17 cellular contexts compared by ENCODE assay signal in genomic region chr12:130126023-130126432, GRCh38. TPM values are rescaled to one million over a fixed set of nuclear protein-coding genes. Genes with fewer than 3 reads are reported as not detected.
DNase-seq lines count a peak whose midpoint lies in the region; ATAC-seq, FAIRE-seq and TF ChIP-seq lines count a peak whose summit lies in the region.
"Had no signal": no experiment of that assay in that cellular context is flagged by ENCODE, and none has a peak within 500 bp of the region (broad histone marks: within the 10 kb centered on the region; RNA-seq: fewer than 3 reads in every experiment).

No MANE protein-coding gene starts in this region.

- H3K27ac ChIP-seq in K562 (ENCODE audit: extremely low read depth, low read depth, low read length) (no peak overlapping the region), left ventricle myocardium inferior (replicated peaks) (peak overlapping the region; percentile 16), osteoblast (ENCODE audit: low read depth, low read length) (no peak overlapping the region)
- H3K27ac ChIP-seq: SJSA1 had no signal

- no peak for FAIRE-seq in K562 (lab: Jason Lieb, UNC)
- FAIRE-seq: G401.6 had no signal

- CTCF ChIA-PET in K562 (lab: Yijun Ruan, JAX; ENCODE audit: low intra/inter-chr PET ratio): no interaction called here

- peaks cover 0 to 12% of the 10 kb centered on the region in 2 experiments; a peak in 2 of 5 replicates for H3K27me3 ChIP-seq in K562 (ENCODE audit: control insufficient read depth in 2 of 2, insufficient read depth in 2 of 2, low read length in 2 of 2)
- peaks cover 33% of the 10 kb centered on the region for H3K27me3 ChIP-seq in left ventricle myocardium inferior (ENCODE audit: low read depth)
- H3K27me3 ChIP-seq in osteoblast (ENCODE audit: insufficient read depth, low read length): no peaks in the 10 kb centered on the region
- H3K27me3 ChIP-seq: SJSA1 had no signal

- H3K9me3 ChIP-seq in K562 (replicated peaks; ENCODE audit: control insufficient read depth, insufficient read depth, low read depth, low read length) (no peaks in the 10 kb centered on the region), left ventricle myocardium inferior (replicated peaks) (peaks cover 9% of the 10 kb centered on the region), osteoblast (ENCODE audit: low read depth, low read length) (no peaks in the 10 kb centered on the region)

- 1% methylated on average over 9 of the region's 13 CpGs for WGBS in K562 (ENCODE audit: insufficient coverage, low coverage, missing lambda C conversion rate)

- TF ChIP-seq EP300 in K562 (IDR thresholded peaks at IDR 0.05; ENCODE audit: low read length): no peak

- no peak for TF ChIP-seq POLR2A in K562 (conservative IDR thresholded peaks at IDR 0.05)

- H3K4me3 ChIP-seq in K562: no peak overlapping the region
- no peak overlapping the region for H3K4me3 ChIP-seq in left ventricle myocardium inferior
- no peak overlapping the region for H3K4me3 ChIP-seq in osteoblast (ENCODE audit: insufficient read depth, low read length)
- H3K4me3 ChIP-seq: SJSA1 had no signal

- H3K4me1 ChIP-seq in K562 (replicated peaks in 1 of 2; ENCODE audit: control insufficient read depth in 2 of 2, insufficient read depth in 2 of 2, low read length in 2 of 2) (no peaks in the 10 kb centered on the region), left ventricle myocardium inferior (peaks cover 8% of the 10 kb centered on the region), osteoblast (ENCODE audit: insufficient read depth, low read length) (no peaks in the 10 kb centered on the region)
- H3K4me1 ChIP-seq: SJSA1 had no signal

- DNase-seq in COLO829 (ENCODE audit: low spot score) (peak; percentile 9), K562 (ENCODE audit: extremely low read depth in 1 of 4, low spot score in 3 of 4) (peak in 1 of 4 experiments; percentile 13), left ventricle myocardium inferior (peak; percentile 49), osteoblast (ENCODE audit: insufficient read length, low spot score, missing footprints) (peak; percentile 58), mucosa of gallbladder (ENCODE audit: low spot score) (no peak), COLO668 (lab: John Stamatoyannopoulos, UW; ENCODE audit: unreplicated experiment) (no peak), GM13976 (ENCODE audit: low spot score) (no peak), GF-D8 (lab: John Stamatoyannopoulos, UW) (no peak)
- DNase-seq: activated CD4-positive, alpha-beta memory T cell treated with anti-CD3 and anti-CD28 coated beads, Interleukin-2, amount 10 ng/mL, durations not matched to agents 7 days and 5 days; activated effector memory CD4-positive, alpha-beta T cell treated with Interleukin-2 at 50 U/mL for 16 hours; NCI-H1105 treated with DMSO at 0.1 percent for 48 hours; NCI-H226 had no signal

- in situ Hi-C loops in K562 (cut with MboI) (no loop called here), GM13976 (cut with MboI; ENCODE audit: low sequenced_read_pairs, unreplicated experiment) (no loop called here)

- TF ChIP-seq RAD21 in K562 (CRISPR knock-in tag; conservative IDR thresholded peaks at IDR 0.05 in 1 of 2, IDR thresholded peaks at IDR 0.05 in 1 of 2): no peak

- H3K79me2 ChIP-seq in K562 (ENCODE audit: control insufficient read depth, insufficient read depth, low read length) (no peaks in the 10 kb centered on the region), osteoblast (ENCODE audit: insufficient read depth, low read length) (no peaks in the 10 kb centered on the region)

- no peak overlapping the region for H2AFZ ChIP-seq in K562 (ENCODE audit: low read depth, low read length)
- no peak overlapping the region for H2AFZ ChIP-seq in osteoblast (ENCODE audit: low read length)

- ATAC-seq in K562: no peak

- H4K20me1 ChIP-seq in K562 (replicated peaks; ENCODE audit: control insufficient read depth, insufficient read depth, low read length): no peaks in the 10 kb centered on the region
- no peaks in the 10 kb centered on the region for H4K20me1 ChIP-seq in osteoblast (ENCODE audit: insufficient read depth, low read length)

- no peak overlapping the region; a peak in 1 of 4 replicates for H3K9ac ChIP-seq in K562 (ENCODE audit: insufficient read depth in 1 of 2, low read depth in 2 of 2, low read length in 2 of 2)

- intact Hi-C loops in K562 (cut with micrococcal nuclease) (no loop called here), left ventricle myocardium inferior (cut with micrococcal nuclease) (no loop called here)

- H3K4me2 ChIP-seq in K562 (ENCODE audit: insufficient read depth, low read length) (no peak overlapping the region), osteoblast (ENCODE audit: insufficient read depth, low read length) (no peak overlapping the region)

- TF ChIP-seq CTCF in K562 (IDR thresholded peaks at IDR 0.05 in 2 of 3, conservative IDR thresholded peaks at IDR 0.05 in 1 of 3; ENCODE audit: insufficient read depth in 2 of 3, low read depth in 1 of 3, low read length in 3 of 3): no peak
- TF ChIP-seq CTCF in left ventricle myocardium inferior (IDR thresholded peaks at IDR 0.05; ENCODE audit: borderline replicate concordance): no peak
- no peak for TF ChIP-seq CTCF in osteoblast (IDR thresholded peaks at IDR 0.05; ENCODE audit: extremely low read depth, low read depth, low read length)
- TF ChIP-seq CTCF in GM13976 (IDR thresholded peaks at IDR 0.05; ENCODE audit: borderline replicate concordance, control extremely low read depth, extremely low read depth, insufficient read depth, missing control alignments): no peak

- H3K9me1 ChIP-seq in K562 (ENCODE audit: control insufficient read depth, insufficient read depth, low read length): no peaks in the 10 kb centered on the region

- no peaks in the 10 kb centered on the region for H3K36me3 ChIP-seq in K562 (ENCODE audit: control insufficient read depth, insufficient read depth, low read length)
- H3K36me3 ChIP-seq in left ventricle myocardium inferior: no peaks in the 10 kb centered on the region
- H3K36me3 ChIP-seq in osteoblast (ENCODE audit: insufficient read depth, low read length): no peaks in the 10 kb centered on the region
- H3K36me3 ChIP-seq: SJSA1 had no signal

- no TSS peak for BruUV-seq in K562 (replicated peaks; lab: Mats Ljungman, UMichigan)

- POLR2A ChIA-PET in K562 (lab: Yijun Ruan, JAX): no interaction called here

TF ChIP-seq in K562, 482 proteins besides CTCF, POLR2A, EP300 and RAD21:
- TF ChIP-seq ZNF655 (CRISPR knock-in tag; IDR thresholded peaks at IDR 0.05) (no peak), EGR1 (conservative IDR thresholded peaks at IDR 0.05) (0 out of 2 replicates have a peak, but pooled peaks have one; percentile 22), ZNF639 (CRISPR knock-in tag; conservative IDR thresholded peaks at IDR 0.05 in 1 of 2, IDR thresholded peaks at IDR 0.05 in 1 of 2) (no peak)

RNA-seq across cellular contexts. Expression of gene FZD10, which starts 36.2 kb away (rescaled TPM):
- not detected in 2 replicates for total RNA-seq in K562 (2011; cell fraction: chromatin; rRNA removed; ENCODE audit: low replicate concordance)
- not detected in 2 replicates for total RNA-seq in K562 (2011; cell fraction: nucleolus; rRNA removed)
- not detected in 2 replicates for total RNA-seq in K562 (2011; cell fraction: nucleoplasm; rRNA removed)
- total RNA-seq in K562 (2014; rRNA removed): not detected in 2 replicates
- total RNA-seq in K562 (2014; rRNA removed; fragmentation: Illumina TruSeq; extraction: Trizol): not detected in 2 replicates
- total RNA-seq in K562 (2015; rRNA removed; fragmentation: Illumina TruSeq; extraction: Trizol): not detected in 2 replicates
- not detected in 2 replicates for total RNA-seq in K562 (2021)
- polyA plus RNA-seq in K562 (2011; rRNA removed): not detected in 2 replicates
- not detected in 2 replicates for polyA plus RNA-seq in K562 (2011; cell fraction: cytosol; rRNA removed)
- polyA plus RNA-seq in K562 (2011; cell fraction: nucleus; rRNA removed): not detected in 2 replicates
- not detected in 2 replicates for polyA plus RNA-seq in K562 (2012)
- not detected in 2 replicates for polyA plus RNA-seq in K562 (2014; fragmentation: Illumina TruSeq; extraction: Trizol)
- polyA plus RNA-seq in K562 (2014; fragmentation: Nextera tagmentation; extraction: Ambion mirVana): not detected
- not detected in 2 replicates for polyA plus RNA-seq in K562 (2014; rRNA removed)
- polyA minus RNA-seq in K562 (2011; rRNA and poly(A)+ RNA removed): not detected in 2 replicates
- polyA minus RNA-seq in K562 (2011; cell fraction: cytosol; rRNA and poly(A)+ RNA removed): 0.29 and 1.8 TPM in 2 replicates
- polyA minus RNA-seq in K562 (2011; cell fraction: nucleus; rRNA and poly(A)+ RNA removed): 0.13 TPM in 1 of 2 replicates, not detected in the other
- 0.05 TPM for total RNA-seq in left ventricle myocardium inferior
- total RNA-seq in osteoblast: not detected in 2 replicates
- 1.1 TPM for total RNA-seq in mucosa of gallbladder
- total RNA-seq: activated CD4-positive, alpha-beta memory T cell treated with anti-CD3 and anti-CD28 coated beads, Interleukin-2, amount 10 ng/mL, durations not matched to agents 7 days and 5 days; CD8-positive, alpha-beta memory T cell; osteocyte; SJSA1 had no signal
- polyA plus RNA-seq: AG04450; CD8-positive, alpha-beta memory T cell had no signal

Comparison
In these comparisons a context has a peak if more than half of its experiments do, and no peak if none do; other contexts are left out.
1. DNase-seq: peak in COLO829 (single experiment), left ventricle myocardium inferior (single experiment) and osteoblast (single experiment); none in mucosa of gallbladder (single experiment), COLO668 (single experiment), GM13976 (single experiment) and GF-D8 (single experiment).